In genomic region chr12:80226576-80226975, GRCh38 we compare ENCODE assay signal across 15 cellular contexts.
DNase-seq lines count a peak whose midpoint lies in the region; ATAC-seq and TF ChIP-seq lines count a peak whose summit lies in the region.
"Had no signal": no experiment of that assay in that cellular context is flagged by ENCODE, and none has a peak within 500 bp of the region (broad histone marks: within the 10 kb centered on the region; RNA-seq: fewer than 3 reads in every experiment).

No MANE protein-coding gene starts in this region.

- H3K4me2 ChIP-seq in BLaER1 treated with 17β-estradiol and CSF1 and Interleukin-3, amounts not matched to agents 10 nM and 100 nM = peak overlapping the region in 8 of 11 experiments; percentile 6 to 65 (median 57); a peak in 13 of 22 replicates
- H3K4me2 ChIP-seq: BLaER1 had no signal

- no peak overlapping the region for H3K27ac Mint-ChIP-seq in progenitor cell of endocrine pancreas
- H3K27ac Mint-ChIP-seq: activated CD4-positive, alpha-beta T cell treated with anti-CD3 and anti-CD28 coated beads, Interleukin-2, amount 10 ng/mL, durations not matched to agents 24 days and 14 days had no signal

- peaks cover 7% of the 10 kb centered on the region for H3K27me3 Mint-ChIP-seq in progenitor cell of endocrine pancreas

- peaks cover 0 to 13% (median 8%) of the 10 kb centered on the region in 11 experiments; a peak in 7 of 22 replicates for H3K9me3 ChIP-seq in BLaER1 treated with 17β-estradiol and CSF1 and Interleukin-3, amounts not matched to agents 10 nM and 100 nM (replicated peaks in 1 of 11)
- H3K9me3 ChIP-seq: sigmoid colon had no signal

- peak; percentile 36 for ATAC-seq in foreskin keratinocyte
- ATAC-seq in GM21360 (IDR thresholded peaks at IDR 0.05; ENCODE audit: unreplicated experiment) = no peak
- ATAC-seq in HG03457 (IDR thresholded peaks at IDR 0.05; ENCODE audit: unreplicated experiment) = no peak
- ATAC-seq: stimulated activated naive CD8-positive, alpha-beta T cell treated with anti-CD3 and anti-CD28 coated beads, Interleukin-15, Interleukin-2, amounts not matched to agents 100 U/mL and 50 U/mL, for 24 hours had no signal

- no peak overlapping the region for H3K4me3 Mint-ChIP-seq in progenitor cell of endocrine pancreas (ENCODE audit: low read depth)
- H3K4me3 Mint-ChIP-seq: activated CD4-positive, alpha-beta T cell treated with anti-CD3 and anti-CD28 coated beads, Interleukin-2, amount 10 ng/mL, durations not matched to agents 24 days and 14 days had no signal

- peaks cover 5% of the 10 kb centered on the region for H3K9me3 Mint-ChIP-seq in progenitor cell of endocrine pancreas (ENCODE audit: low read depth)
- H3K9me3 Mint-ChIP-seq: activated CD4-positive, alpha-beta T cell treated with anti-CD3 and anti-CD28 coated beads, Interleukin-2, amount 10 ng/mL, durations not matched to agents 24 days and 14 days had no signal

- no peaks in the 10 kb centered on the region for H3K36me3 Mint-ChIP-seq in progenitor cell of endocrine pancreas (ENCODE audit: insufficient read depth)

- peak; percentile 30 for DNase-seq in HS-5 (ENCODE audit: low read depth)
- DNase-seq in UCSD-AML1 (lab: John Stamatoyannopoulos, UW; ENCODE audit: unreplicated experiment) = peak; percentile 7
- peak in 1 of 2 donors; percentile 26 for DNase-seq in foreskin keratinocyte
- no peak for DNase-seq in progenitor cell of endocrine pancreas (ENCODE audit: low spot score, unreplicated experiment)
- DNase-seq in pons (ENCODE audit: low spot score) = no peak
- DNase-seq: activated CD4-positive, alpha-beta T cell treated with anti-CD3 and anti-CD28 coated beads, Interleukin-2, amount 10 ng/mL, durations not matched to agents 24 days and 14 days; kidney; NCI-H1105; NCI-H446; sigmoid colon; stimulated activated naive CD8-positive, alpha-beta T cell treated with anti-CD3 and anti-CD28 coated beads, Interleukin-15, Interleukin-2, amounts not matched to agents 100 U/mL and 50 U/mL, for 24 hours had no signal

- H3K4me1 ChIP-seq in BLaER1 treated with 17β-estradiol and CSF1 and Interleukin-3, amounts not matched to agents 10 nM and 100 nM = peaks cover 14 to 36% (median 27%) of the 10 kb centered on the region in 10 experiments
- H3K4me1 ChIP-seq in foreskin keratinocyte = peaks cover 4% of the 10 kb centered on the region
- H3K4me1 ChIP-seq: sigmoid colon had no signal

- peaks cover 14% of the 10 kb centered on the region for H3K4me1 Mint-ChIP-seq in progenitor cell of endocrine pancreas (ENCODE audit: low read depth)
- H3K4me1 Mint-ChIP-seq: activated CD4-positive, alpha-beta T cell treated with anti-CD3 and anti-CD28 coated beads, Interleukin-2, amount 10 ng/mL, durations not matched to agents 24 days and 14 days had no signal

- H3K4me3 ChIP-seq in BLaER1 treated with 17β-estradiol and CSF1 and Interleukin-3, amounts not matched to agents 10 nM and 100 nM = no peak overlapping the region
- H3K4me3 ChIP-seq: BLaER1, sigmoid colon had no signal

- H3K9ac ChIP-seq in BLaER1 treated with 17β-estradiol and CSF1 and Interleukin-3, amounts not matched to agents 10 nM and 100 nM = no peak overlapping the region
- H3K9ac ChIP-seq: BLaER1 had no signal

- TF ChIP-seq CTCF in foreskin keratinocyte (conservative IDR thresholded peaks at IDR 0.05) (no peak), progenitor cell of endocrine pancreas (IDR thresholded peaks at IDR 0.05; ENCODE audit: unreplicated experiment) (no peak)

- H3K36me3 ChIP-seq in BLaER1 treated with 17β-estradiol and CSF1 and Interleukin-3, amounts not matched to agents 10 nM and 100 nM = no peaks in the 10 kb centered on the region
- H3K36me3 ChIP-seq: BLaER1, sigmoid colon had no signal

- H4K20me1 ChIP-seq in BLaER1 treated with 17β-estradiol and CSF1 and Interleukin-3, amounts not matched to agents 10 nM and 100 nM = no peaks in the 10 kb centered on the region
- H4K20me1 ChIP-seq: BLaER1 had no signal

- no peaks in the 10 kb centered on the region for H3K27me3 ChIP-seq in BLaER1 treated with 17β-estradiol and CSF1 and Interleukin-3, amounts not matched to agents 10 nM and 100 nM
- H3K27me3 ChIP-seq in foreskin keratinocyte = no peaks in the 10 kb centered on the region
- H3K27me3 ChIP-seq: BLaER1, sigmoid colon had no signal

- H3K27ac ChIP-seq in BLaER1 treated with 17β-estradiol and CSF1 and Interleukin-3, amounts not matched to agents 10 nM and 100 nM = peak overlapping the region in 2 of 11 experiments; percentile 30 to 44; a peak in 2 of 22 replicates
- H3K27ac ChIP-seq in foreskin keratinocyte = no peak overlapping the region
- H3K27ac ChIP-seq: BLaER1, sigmoid colon had no signal

Comparison
In these comparisons a context has a peak if more than half of its experiments do, and no peak if none do; other contexts are left out.
1. DNase-seq: peak in HS-5 (single experiment) and UCSD-AML1 (single experiment); none in progenitor cell of endocrine pancreas (single experiment) and pons (single experiment).